In genomic region chr15:99466701-99467337, GRCh38 we compare ENCODE assay signal across 25 cellular contexts.
DNase-seq lines count a peak whose midpoint lies in the region; ATAC-seq and TF ChIP-seq lines count a peak whose summit lies in the region.
"Had no signal": no experiment of that assay in that cellular context is flagged by ENCODE, and none has a peak within 500 bp of the region (broad histone marks: within the 10 kb centered on the region; RNA-seq: fewer than 3 reads in every experiment).

No MANE protein-coding gene starts in this region.

- H3K36me3 Mint-ChIP-seq in activated CD8-positive, alpha-beta T cell treated with anti-CD3 and anti-CD28 coated beads, Interleukin-2, amount 10 ng/mL, durations not matched to agents 7 days and 5 days (ENCODE audit: low read depth): peaks cover 2% of the 10 kb centered on the region
- H3K36me3 Mint-ChIP-seq in activated CD8-positive, alpha-beta T cell treated with anti-CD3 and anti-CD28 coated beads for 36 hours (ENCODE audit: low read depth): no peaks in the 10 kb centered on the region
- peaks cover 5 to 14% of the 10 kb centered on the region in 2 donors for H3K36me3 Mint-ChIP-seq in stimulated activated naive B cell treated with anti-CD40 and anti-IgM and Interleukin-4, amounts not matched to agents 10 μg/mL and 1 μg/mL and 100 μg/mL, for 72 hours
- H3K36me3 Mint-ChIP-seq in HFFc6 (ENCODE audit: low read depth): peaks cover 17% of the 10 kb centered on the region

- H3K9me3 ChIP-seq in Panc1 (ENCODE audit: control insufficient read depth, insufficient read depth, low read depth, low read length): peaks cover 11% of the 10 kb centered on the region; the same call in 1 of the 2 replicates

- no peak overlapping the region for H3K27ac Mint-ChIP-seq in activated CD8-positive, alpha-beta T cell treated with anti-CD3 and anti-CD28 coated beads, Interleukin-2, amount 10 ng/mL, durations not matched to agents 7 days and 5 days
- H3K27ac Mint-ChIP-seq in activated CD8-positive, alpha-beta T cell treated with anti-CD3 and anti-CD28 coated beads for 36 hours: no peak overlapping the region
- peak overlapping the region; percentile 78 for H3K27ac Mint-ChIP-seq in stimulated activated naive B cell treated with anti-CD40 and anti-IgM and Interleukin-4, amounts not matched to agents 10 μg/mL and 1 μg/mL and 100 μg/mL, for 72 hours
- H3K27ac Mint-ChIP-seq in HFFc6: no peak overlapping the region
- H3K27ac Mint-ChIP-seq: activated CD4-positive, alpha-beta memory T cell treated with anti-CD3 and anti-CD28 coated beads, Interleukin-2, amount 10 ng/mL, durations not matched to agents 7 days and 5 days; activated T-cell treated with anti-CD3 and anti-CD28 coated beads, Interleukin-2, amount 50 U/mL, for 72 hours; effector memory CD8-positive, alpha-beta T cell; T-helper 1 cell treated with Interleukin-12 subunit alpha and Interleukin-12 subunit beta and Interleukin-4 antibody, amounts not matched to agents 30 μg/mL and 1 μg/mL, for 36 hours had no signal

- no peaks in the 10 kb centered on the region for H3K36me3 ChIP-seq in Panc1 (ENCODE audit: control insufficient read depth, insufficient read depth, low read length)
- H3K36me3 ChIP-seq: spleen, suprapubic skin, WERI-Rb-1 had no signal

- intact Hi-C loops in activated CD8-positive, alpha-beta T cell treated with anti-CD3 and anti-CD28 coated beads for 36 hours (cut with micrococcal nuclease): no loop called here
- intact Hi-C loops in Panc1 (cut with micrococcal nuclease; ENCODE audit: unreplicated experiment): no loop called here

- H3K4me3 ChIP-seq in Panc1 (ENCODE audit: low read depth in 2 of 2, low read length in 2 of 2): no peak overlapping the region
- H3K4me3 ChIP-seq in fibroblast of pulmonary artery (replicated peaks; ENCODE audit: low read depth, low read length): no peak overlapping the region
- H3K4me3 ChIP-seq in foreskin fibroblast (ENCODE audit: low read depth in 1 of 2, low read length in 2 of 2): no peak overlapping the region
- H3K4me3 ChIP-seq: GM12878, hepatocyte, spleen, suprapubic skin had no signal

- H3K27me3 ChIP-seq in Panc1 (ENCODE audit: control insufficient read depth, insufficient read depth, low read length): no peaks in the 10 kb centered on the region
- H3K27me3 ChIP-seq: hepatocyte, spleen, suprapubic skin had no signal

- POLR2A ChIA-PET in activated CD8-positive, alpha-beta T cell treated with anti-CD3 and anti-CD28 coated beads, Interleukin-2, amount 10 ng/mL, durations not matched to agents 7 days and 5 days (lab: Charles Lee): no interaction called here
- POLR2A ChIA-PET in activated CD8-positive, alpha-beta T cell treated with anti-CD3 and anti-CD28 coated beads for 36 hours (lab: Charles Lee): no interaction called here
- POLR2A ChIA-PET in Panc1 (lab: Charles Lee): no interaction called here

- no peak for ATAC-seq in activated CD8-positive, alpha-beta T cell treated with anti-CD3 and anti-CD28 coated beads, Interleukin-2, amount 10 ng/mL, durations not matched to agents 7 days and 5 days
- ATAC-seq in activated CD8-positive, alpha-beta T cell treated with anti-CD3 and anti-CD28 coated beads for 36 hours: no peak
- ATAC-seq in Panc1: peak; percentile 65; the same call in 1 of the 2 replicates
- no peak for ATAC-seq in stimulated activated naive B cell treated with anti-CD40 and anti-IgM and Interleukin-4, amounts not matched to agents 10 μg/mL and 1 μg/mL and 100 μg/mL, for 72 hours (replicated peaks)
- ATAC-seq: activated T-cell treated with anti-CD3 and anti-CD28 coated beads, Interleukin-2, amount 50 U/mL, for 72 hours; effector memory CD8-positive, alpha-beta T cell; GM12878 had no signal

- TF ChIP-seq CTCF in activated CD8-positive, alpha-beta T cell treated with anti-CD3 and anti-CD28 coated beads for 36 hours (IDR thresholded peaks at IDR 0.05): no peak
- no peak for TF ChIP-seq CTCF in Panc1 (IDR thresholded peaks at IDR 0.05)
- TF ChIP-seq CTCF in fibroblast of pulmonary artery (IDR thresholded peaks at IDR 0.05; ENCODE audit: low read length, missing control alignments): no peak
- no peak for TF ChIP-seq CTCF in HFFc6 (IDR thresholded peaks at IDR 0.05)
- TF ChIP-seq CTCF in foreskin fibroblast (IDR thresholded peaks at IDR 0.05; ENCODE audit: low read depth, low read length): no peak

- DNase-seq in activated CD8-positive, alpha-beta T cell treated with anti-CD3 and anti-CD28 coated beads, Interleukin-2, amount 10 ng/mL, durations not matched to agents 7 days and 5 days: peak; percentile 14
- DNase-seq in activated CD8-positive, alpha-beta T cell treated with anti-CD3 and anti-CD28 coated beads for 36 hours: no peak
- DNase-seq in Panc1 (ENCODE audit: low read depth, low spot score) (no peak), fibroblast of pulmonary artery (ENCODE audit: low read depth) (peak; percentile 89), COLO829 (ENCODE audit: low spot score) (no peak), HFFc6 (no peak), foreskin fibroblast (no peak)
- no peak for DNase-seq in stimulated activated naive B cell treated with anti-CD40 and anti-IgM and Interleukin-4, amounts not matched to agents 10 μg/mL and 1 μg/mL and 100 μg/mL, for 72 hours
- DNase-seq: 8988T; activated CD4-positive, alpha-beta memory T cell treated with anti-CD3 and anti-CD28 coated beads, Interleukin-2, amount 10 ng/mL, durations not matched to agents 7 days and 5 days; activated T-cell treated with anti-CD3 and anti-CD28 coated beads, Interleukin-2, amount 50 U/mL, for 72 hours; central memory CD4-positive, alpha-beta T cell; effector memory CD8-positive, alpha-beta T cell; GF-D8; NCI-H1694; NCI-H226; NK-92 treated with Interleukin-12 subunit alpha and Interleukin-12 subunit beta, amount 100 ng/mL, for 24 hours; SHP77 treated with DMSO at 0.1 percent for 48 hours; spleen; stimulated activated CD8-positive, alpha-beta memory T cell treated with anti-CD3 and anti-CD28 coated beads, Interleukin-4, amount 100 ng/mL, for 48 hours; WERI-Rb-1 had no signal

- H3K4me3 Mint-ChIP-seq in activated CD8-positive, alpha-beta T cell treated with anti-CD3 and anti-CD28 coated beads, Interleukin-2, amount 10 ng/mL, durations not matched to agents 7 days and 5 days: no peak overlapping the region
- H3K4me3 Mint-ChIP-seq in activated CD8-positive, alpha-beta T cell treated with anti-CD3 and anti-CD28 coated beads for 36 hours: no peak overlapping the region
- no peak overlapping the region for H3K4me3 Mint-ChIP-seq in stimulated activated naive B cell treated with anti-CD40 and anti-IgM and Interleukin-4, amounts not matched to agents 10 μg/mL and 1 μg/mL and 100 μg/mL, for 72 hours
- H3K4me3 Mint-ChIP-seq in HFFc6: no peak overlapping the region
- H3K4me3 Mint-ChIP-seq: activated CD4-positive, alpha-beta memory T cell treated with anti-CD3 and anti-CD28 coated beads, Interleukin-2, amount 10 ng/mL, durations not matched to agents 7 days and 5 days; activated T-cell treated with anti-CD3 and anti-CD28 coated beads, Interleukin-2, amount 50 U/mL, for 72 hours; effector memory CD8-positive, alpha-beta T cell; T-helper 1 cell treated with Interleukin-12 subunit alpha and Interleukin-12 subunit beta and Interleukin-4 antibody, amounts not matched to agents 30 μg/mL and 1 μg/mL, for 36 hours had no signal

- in situ Hi-C loops in Panc1 (cut with HindIII; ENCODE audit: low pct_unique_long_range_greater_than_20kb, low sequenced_read_pairs): no loop called here

- BruUV-seq in Panc1 (replicated peaks; lab: Mats Ljungman, UMichigan): no TSS peak

- H3K27ac ChIP-seq in Panc1 (ENCODE audit: low read length): no peak overlapping the region
- H3K27ac ChIP-seq: hepatocyte, spleen, suprapubic skin, WERI-Rb-1 had no signal

- CTCF ChIA-PET in activated CD8-positive, alpha-beta T cell treated with anti-CD3 and anti-CD28 coated beads, Interleukin-2, amount 10 ng/mL, durations not matched to agents 7 days and 5 days (lab: Charles Lee): no interaction called here
- CTCF ChIA-PET in activated CD8-positive, alpha-beta T cell treated with anti-CD3 and anti-CD28 coated beads for 36 hours (lab: Charles Lee): no interaction called here
- CTCF ChIA-PET in Panc1 (lab: Charles Lee): interaction anchor here (0.6 kb wide), 1 partner anchor 75 kb away, joined by 3 read pairs; no protein-coding TSS in a partner anchor

- peaks cover 12% of the 10 kb centered on the region for H3K27me3 Mint-ChIP-seq in activated CD8-positive, alpha-beta T cell treated with anti-CD3 and anti-CD28 coated beads, Interleukin-2, amount 10 ng/mL, durations not matched to agents 7 days and 5 days (ENCODE audit: low read depth)
- peaks cover under 1% of the 10 kb centered on the region for H3K27me3 Mint-ChIP-seq in activated CD8-positive, alpha-beta T cell treated with anti-CD3 and anti-CD28 coated beads for 36 hours
- H3K27me3 Mint-ChIP-seq in stimulated activated naive B cell treated with anti-CD40 and anti-IgM and Interleukin-4, amounts not matched to agents 10 μg/mL and 1 μg/mL and 100 μg/mL, for 72 hours: no peaks in the 10 kb centered on the region
- H3K27me3 Mint-ChIP-seq in HFFc6 (ENCODE audit: insufficient read depth): peaks cover 7% of the 10 kb centered on the region; the same call in 1 of the 2 replicates

- H3K4me1 Mint-ChIP-seq in activated CD8-positive, alpha-beta T cell treated with anti-CD3 and anti-CD28 coated beads, Interleukin-2, amount 10 ng/mL, durations not matched to agents 7 days and 5 days (ENCODE audit: low read depth): no peaks in the 10 kb centered on the region
- no peaks in the 10 kb centered on the region for H3K4me1 Mint-ChIP-seq in activated CD8-positive, alpha-beta T cell treated with anti-CD3 and anti-CD28 coated beads for 36 hours (ENCODE audit: low read depth)
- peaks cover 8 to 26% of the 10 kb centered on the region in 2 donors for H3K4me1 Mint-ChIP-seq in stimulated activated naive B cell treated with anti-CD40 and anti-IgM and Interleukin-4, amounts not matched to agents 10 μg/mL and 1 μg/mL and 100 μg/mL, for 72 hours
- H3K4me1 Mint-ChIP-seq in HFFc6 (ENCODE audit: low read depth): no peaks in the 10 kb centered on the region
- H3K4me1 Mint-ChIP-seq: activated CD4-positive, alpha-beta memory T cell treated with anti-CD3 and anti-CD28 coated beads, Interleukin-2, amount 10 ng/mL, durations not matched to agents 7 days and 5 days had no signal

- peaks cover 26% of the 10 kb centered on the region for H3K9me3 Mint-ChIP-seq in activated CD8-positive, alpha-beta T cell treated with anti-CD3 and anti-CD28 coated beads, Interleukin-2, amount 10 ng/mL, durations not matched to agents 7 days and 5 days (ENCODE audit: insufficient read depth)
- H3K9me3 Mint-ChIP-seq in activated CD8-positive, alpha-beta T cell treated with anti-CD3 and anti-CD28 coated beads for 36 hours: peaks cover 15% of the 10 kb centered on the region
- peaks cover 12 to 13% of the 10 kb centered on the region in 2 donors for H3K9me3 Mint-ChIP-seq in stimulated activated naive B cell treated with anti-CD40 and anti-IgM and Interleukin-4, amounts not matched to agents 10 μg/mL and 1 μg/mL and 100 μg/mL, for 72 hours
- peaks cover 18% of the 10 kb centered on the region for H3K9me3 Mint-ChIP-seq in HFFc6
- H3K9me3 Mint-ChIP-seq: effector memory CD8-positive, alpha-beta T cell had no signal

- H3K4me1 ChIP-seq in Panc1 (ENCODE audit: control insufficient read depth, insufficient read depth, low read length): no peaks in the 10 kb centered on the region
- H3K4me1 ChIP-seq: spleen, suprapubic skin had no signal

Comparison
In these comparisons a context has a peak if more than half of its experiments do, and no peak if none do; other contexts are left out.
1. DNase-seq: peak in activated CD8-positive, alpha-beta T cell treated with anti-CD3 and anti-CD28 coated beads, Interleukin-2, amount 10 ng/mL, durations not matched to agents 7 days and 5 days (single experiment) and fibroblast of pulmonary artery (single experiment); none in activated CD8-positive, alpha-beta T cell treated with anti-CD3 and anti-CD28 coated beads for 36 hours (single experiment), Panc1 (single experiment), stimulated activated naive B cell treated with anti-CD40 and anti-IgM and Interleukin-4, amounts not matched to agents 10 μg/mL and 1 μg/mL and 100 μg/mL, for 72 hours (single experiment), COLO829 (single experiment), HFFc6 (single experiment) and foreskin fibroblast (0 of 2).